Comparison of ENCODE assay signal across 13 cellular contexts in the genomic region with DNA sequence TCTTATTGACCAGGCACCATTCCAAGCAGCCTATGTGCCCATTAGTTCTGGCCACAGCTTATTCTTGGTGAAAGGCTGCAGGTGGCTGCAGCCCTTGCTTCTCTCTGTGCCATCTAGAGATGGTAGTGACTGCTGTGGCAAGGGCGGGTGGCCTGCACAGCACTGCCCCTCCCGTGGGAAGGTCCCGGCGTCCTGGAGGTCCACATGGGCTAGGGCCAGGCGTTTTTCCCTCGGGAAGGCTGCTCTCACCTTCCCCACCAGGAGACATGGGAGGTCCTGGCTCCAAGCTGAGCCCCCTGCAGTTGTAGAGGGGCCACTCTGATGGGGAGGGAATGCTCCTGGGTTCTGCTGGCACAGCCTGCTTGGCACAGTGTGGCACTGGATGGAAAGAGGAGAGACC.
"Had no signal": no experiment of that assay in that cellular context is flagged by ENCODE, and none has a peak within 500 bp of the region (broad histone marks: within the 10 kb centered on the region; RNA-seq: fewer than 3 reads in every experiment).

No MANE protein-coding gene starts in this region.

- H3K79me2 ChIP-seq: parathyroid adenoma had no signal

- H3K36me3 ChIP-seq: upper lobe of right lung had no signal

- H3K4me3 ChIP-seq: body of pancreas, SK-N-MC, upper lobe of right lung had no signal

- H3K9me3 ChIP-seq: body of pancreas, upper lobe of right lung had no signal

- H3K4me1 ChIP-seq: parathyroid adenoma had no signal

- H3K9ac ChIP-seq: parathyroid adenoma had no signal

- DNase-seq: activated CD4-positive, alpha-beta T cell treated with anti-CD3 and anti-CD28 coated beads for 4 hours; activated naive CD4-positive, alpha-beta T cell; body of pancreas; effector memory CD8-positive, alpha-beta T cell; nephron progenitor cell; retina; stimulated activated CD4-positive, alpha-beta T cell treated with anti-CD3 and anti-CD28 coated beads, Interleukin-1b, Interleukin-23, amount 100 ng/mL, for 48 hours; stimulated activated naive CD4-positive, alpha-beta T cell; substantia nigra; T-cell; upper lobe of right lung had no signal

- H2AFZ ChIP-seq: parathyroid adenoma had no signal

- ATAC-seq: body of pancreas; effector memory CD8-positive, alpha-beta T cell; T-cell; upper lobe of right lung had no signal

- H3K27ac ChIP-seq: body of pancreas, parathyroid adenoma, SK-N-MC had no signal

- H3K27me3 ChIP-seq: body of pancreas, upper lobe of right lung had no signal
